1 cellular context compared by ENCODE assay signal in the genomic region with DNA sequence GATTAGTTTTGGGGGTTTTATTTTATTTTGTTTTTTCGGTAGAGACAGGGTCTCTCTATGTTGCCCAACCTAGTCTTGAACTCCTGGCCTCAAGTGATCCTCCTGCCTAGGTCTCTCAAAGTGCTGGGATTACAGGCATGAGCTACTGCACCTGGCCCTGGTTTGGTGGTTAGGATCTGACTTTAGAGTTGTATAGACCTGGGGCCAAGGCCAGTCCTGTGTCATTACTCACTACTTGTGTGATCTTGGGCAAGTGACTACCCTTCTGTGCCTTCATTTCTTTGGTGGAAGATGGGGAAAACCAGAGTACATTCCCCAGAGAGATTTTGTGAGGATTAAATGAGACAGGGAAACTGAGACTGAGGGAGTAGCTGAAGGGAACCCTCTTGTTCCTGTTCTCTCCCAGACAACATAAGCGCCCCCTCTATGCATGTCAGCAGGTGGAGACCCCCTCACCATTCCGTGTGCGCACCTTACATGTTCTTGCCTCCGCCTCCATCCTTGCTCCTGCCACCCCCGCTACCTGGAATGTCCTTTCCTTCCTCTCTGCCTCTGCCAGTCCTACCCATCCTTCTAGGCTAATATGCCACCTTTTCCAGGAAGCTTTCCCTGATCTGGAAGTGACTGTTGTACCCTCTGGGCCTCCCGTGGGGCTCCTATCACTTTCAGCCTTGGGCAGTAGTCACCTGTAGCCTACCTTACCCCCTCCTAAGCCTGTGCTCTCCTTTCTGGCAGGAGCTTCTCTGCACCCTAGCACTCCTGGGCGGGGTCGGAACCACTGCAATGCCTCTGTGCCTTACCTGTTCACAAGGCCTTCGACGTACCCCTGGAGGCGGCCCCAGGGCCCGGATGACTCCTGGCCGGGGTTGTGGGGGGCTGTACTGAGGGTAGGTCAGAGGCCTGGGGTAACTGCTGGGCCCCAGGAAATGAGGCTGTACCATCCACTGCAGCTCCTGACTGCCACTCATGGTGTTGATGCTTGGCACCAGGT.
TF ChIP-seq lines count a peak whose summit lies in the region.

No MANE protein-coding gene starts in this region.

TF ChIP-seq in A549, 52 proteins besides CTCF, POLR2A, EP300 and RAD21:
- TF ChIP-seq RARB (CRISPR knock-in tag; IDR thresholded peaks at IDR 0.05) (peak; percentile 71), POLR2AphosphoS2 (conservative IDR thresholded peaks at IDR 0.05; ENCODE audit: low read length) (peak; percentile 99), CBX8 (IDR thresholded peaks at IDR 0.05) (no peak), SREBF2 (IDR thresholded peaks at IDR 0.05) (no peak), HOXA7 (CRISPR knock-in tag; IDR thresholded peaks at IDR 0.05) (peak; percentile 70), TFCP2L1 (CRISPR knock-in tag; IDR thresholded peaks at IDR 0.05) (peak; percentile 20; the same call in 1 of the 2 replicates), HDAC2 (IDR thresholded peaks at IDR 0.05) (no peak), NR3C1 (IDR thresholded peaks at IDR 0.05) (no peak), HOXB5 (CRISPR knock-in tag; IDR thresholded peaks at IDR 0.05) (peak; percentile 38; the same call in 1 of the 2 replicates), TP53 (CRISPR knock-in tag; IDR thresholded peaks at IDR 0.05) (peak; percentile 74), RCOR1 (IDR thresholded peaks at IDR 0.05; ENCODE audit: low read depth, low read length) (no peak), HOXB13 (CRISPR knock-in tag; IDR thresholded peaks at IDR 0.05; ENCODE audit: low read depth) (no peak), FOSB (CRISPR knock-in tag; IDR thresholded peaks at IDR 0.05) (peak; percentile 53)
- TF ChIP-seq, protein P1, sequence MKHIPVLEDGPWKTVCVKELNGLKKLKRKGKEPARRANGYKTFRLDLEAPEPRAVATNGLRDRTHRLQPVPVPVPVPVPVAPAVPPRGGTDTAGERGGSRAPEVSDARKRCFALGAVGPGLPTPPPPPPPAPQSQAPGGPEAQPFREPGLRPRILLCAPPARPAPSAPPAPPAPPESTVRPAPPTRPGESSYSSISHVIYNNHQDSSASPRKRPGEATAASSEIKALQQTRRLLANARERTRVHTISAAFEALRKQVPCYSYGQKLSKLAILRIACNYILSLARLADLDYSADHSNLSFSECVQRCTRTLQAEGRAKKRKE (CRISPR knock-in tag; IDR thresholded peaks at IDR 0.05; ENCODE audit: low read depth), result peak; percentile 33; the same call in 1 of the 2 replicates
- TF ChIP-seq, protein P2, sequence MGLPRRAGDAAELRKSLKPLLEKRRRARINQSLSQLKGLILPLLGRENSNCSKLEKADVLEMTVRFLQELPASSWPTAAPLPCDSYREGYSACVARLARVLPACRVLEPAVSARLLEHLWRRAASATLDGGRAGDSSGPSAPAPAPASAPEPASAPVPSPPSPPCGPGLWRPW (IDR thresholded peaks at IDR 0.05), result no peak
TF ChIP-seq in A549: peak in this region for 8.
